ENCODE assay signal across 16 cellular contexts in genomic region chr22:19610518-19611253, GRCh38.
DNase-seq lines count a peak whose midpoint lies in the region; ATAC-seq and TF ChIP-seq lines count a peak whose summit lies in the region.
"Had no signal": no experiment of that assay in that cellular context is flagged by ENCODE, and none has a peak within 500 bp of the region (broad histone marks: within the 10 kb centered on the region; RNA-seq: fewer than 3 reads in every experiment).

No MANE protein-coding gene starts in this region.

- peak overlapping the region; percentile 55 for H3K27ac Mint-ChIP-seq in activated CD4-positive, alpha-beta T cell treated with anti-CD3 and anti-CD28 coated beads for 36 hours
- H3K27ac Mint-ChIP-seq in activated naive CD8-positive, alpha-beta T cell treated with anti-CD3 and anti-CD28 coated beads, Interleukin-2, amount 50 U/mL, for 24 hours, result peak overlapping the region; percentile 46

- H3K4me3 ChIP-seq in NT2/D1 (ENCODE audit: insufficient read length, low read depth), result no peak overlapping the region
- no peak overlapping the region for H3K4me3 ChIP-seq in WERI-Rb-1 (ENCODE audit: low read depth, low read length)
- no peak overlapping the region for H3K4me3 ChIP-seq in left ventricle myocardium inferior
- H3K4me3 ChIP-seq: vagina had no signal

- peak; percentile 75 for DNase-seq in activated CD4-positive, alpha-beta T cell treated with anti-CD3 and anti-CD28 coated beads for 36 hours
- no peak for DNase-seq in activated CD4-positive, alpha-beta T cell treated with anti-CD3 and anti-CD28 coated beads, Interleukin-2, amount 50 U/mL, for 1 hour
- DNase-seq in NT2/D1 (ENCODE audit: low read depth, low spot score) (no peak), WERI-Rb-1 (no peak), left ventricle myocardium inferior (no peak), GM19240 (ENCODE audit: insufficient read length, low spot score) (no peak)
- peak; percentile 63 for DNase-seq in activated naive CD8-positive, alpha-beta T cell treated with anti-CD3 and anti-CD28 coated beads, Interleukin-2, amount 50 U/mL, for 24 hours
- peak; percentile 15 to 62 for DNase-seq in stimulated activated CD8-positive, alpha-beta memory T cell treated with anti-CD3 and anti-CD28 coated beads, Interleukin-7, amount 100 ng/mL, for 48 hours (ENCODE audit: extremely low read depth in 1 of 2, low read depth in 1 of 2)
- DNase-seq: activated gamma-delta T cell treated with Interleukin-2 at 50 U/mL for 16 hours, cerebellar nuclear complex, erythroblast, KBM-7, NCI-H2081 treated with DMSO at 0.1 percent for 48 hours, T1000 had no signal

- intact Hi-C loops in activated CD4-positive, alpha-beta T cell treated with anti-CD3 and anti-CD28 coated beads for 36 hours (cut with DNase I, micrococcal nuclease), result loop anchor here in 1 of 2 experiments (2.0 kb wide), 1 partner anchor 34 kb away; no protein-coding TSS in a partner anchor
- intact Hi-C loops in left ventricle myocardium inferior (cut with micrococcal nuclease), result no loop called here

- H3K27me3 Mint-ChIP-seq in activated CD4-positive, alpha-beta T cell treated with anti-CD3 and anti-CD28 coated beads for 36 hours, result no peaks in the 10 kb centered on the region
- H3K27me3 Mint-ChIP-seq in activated naive CD8-positive, alpha-beta T cell treated with anti-CD3 and anti-CD28 coated beads, Interleukin-2, amount 50 U/mL, for 24 hours, result no peaks in the 10 kb centered on the region

- no peak overlapping the region for H3K4me3 Mint-ChIP-seq in activated CD4-positive, alpha-beta T cell treated with anti-CD3 and anti-CD28 coated beads for 36 hours
- H3K4me3 Mint-ChIP-seq in activated naive CD8-positive, alpha-beta T cell treated with anti-CD3 and anti-CD28 coated beads, Interleukin-2, amount 50 U/mL, for 24 hours, result no peak overlapping the region

- H3K9me3 ChIP-seq in NT2/D1 (ENCODE audit: insufficient read depth, low read length), result no peaks in the 10 kb centered on the region
- no peaks in the 10 kb centered on the region for H3K9me3 ChIP-seq in WERI-Rb-1 (ENCODE audit: severe bottlenecking)
- H3K9me3 ChIP-seq in left ventricle myocardium inferior (replicated peaks), result no peaks in the 10 kb centered on the region
- H3K9me3 ChIP-seq: neutrophil, vagina had no signal

- H3K4me1 ChIP-seq in NT2/D1 (ENCODE audit: insufficient read depth, insufficient read length) (peaks cover 11% of the 10 kb centered on the region), left ventricle myocardium inferior (peaks cover 14% of the 10 kb centered on the region)

- no peak overlapping the region for H3K27ac ChIP-seq in WERI-Rb-1
- no peak overlapping the region for H3K27ac ChIP-seq in left ventricle myocardium inferior (replicated peaks)
- H3K27ac ChIP-seq: neutrophil, vagina had no signal

- H3K9me3 Mint-ChIP-seq in activated CD4-positive, alpha-beta T cell treated with anti-CD3 and anti-CD28 coated beads for 36 hours (ENCODE audit: low read depth), result no peaks in the 10 kb centered on the region
- H3K9me3 Mint-ChIP-seq in activated naive CD8-positive, alpha-beta T cell treated with anti-CD3 and anti-CD28 coated beads, Interleukin-2, amount 50 U/mL, for 24 hours, result no peaks in the 10 kb centered on the region

- H3K9ac ChIP-seq in NT2/D1 (ENCODE audit: insufficient read length, low read depth), result peak overlapping the region; percentile 21

- CTCF ChIA-PET in activated CD4-positive, alpha-beta T cell treated with anti-CD3 and anti-CD28 coated beads for 36 hours (lab: Charles Lee), result no interaction called here

- POLR2A ChIA-PET in activated CD4-positive, alpha-beta T cell treated with anti-CD3 and anti-CD28 coated beads for 36 hours (lab: Charles Lee), result interaction anchor here (0.6 kb wide), 1 partner anchor 676 kb away, joined by 3 read pairs; no protein-coding TSS in a partner anchor

- H3K27me3 ChIP-seq in NT2/D1 (ENCODE audit: insufficient read depth, insufficient read length), result no peaks in the 10 kb centered on the region
- H3K27me3 ChIP-seq in WERI-Rb-1 (ENCODE audit: insufficient read depth, low read depth, severe bottlenecking), result no peaks in the 10 kb centered on the region
- peaks cover 48% of the 10 kb centered on the region for H3K27me3 ChIP-seq in left ventricle myocardium inferior (ENCODE audit: low read depth)
- H3K27me3 ChIP-seq: vagina had no signal

- peak; percentile 72 for ATAC-seq in activated CD4-positive, alpha-beta T cell treated with anti-CD3 and anti-CD28 coated beads for 36 hours
- ATAC-seq in activated naive CD8-positive, alpha-beta T cell treated with anti-CD3 and anti-CD28 coated beads, Interleukin-2, amount 50 U/mL, for 24 hours, result peak; percentile 79

- H3K36me3 ChIP-seq in NT2/D1 (ENCODE audit: insufficient read depth, insufficient read length, low read length) (no peaks in the 10 kb centered on the region), WERI-Rb-1 (no peaks in the 10 kb centered on the region), left ventricle myocardium inferior (no peaks in the 10 kb centered on the region)
- H3K36me3 ChIP-seq: neutrophil, vagina had no signal

- TF ChIP-seq CTCF in WERI-Rb-1 (IDR thresholded peaks at IDR 0.05; ENCODE audit: low read depth, low read length), result no peak
- no peak for TF ChIP-seq CTCF in left ventricle myocardium inferior (IDR thresholded peaks at IDR 0.05; ENCODE audit: borderline replicate concordance)

- peaks cover 52% of the 10 kb centered on the region for H3K4me1 Mint-ChIP-seq in activated CD4-positive, alpha-beta T cell treated with anti-CD3 and anti-CD28 coated beads for 36 hours
- H3K4me1 Mint-ChIP-seq in activated naive CD8-positive, alpha-beta T cell treated with anti-CD3 and anti-CD28 coated beads, Interleukin-2, amount 50 U/mL, for 24 hours, result peaks cover 60% of the 10 kb centered on the region

- no peaks in the 10 kb centered on the region for H3K36me3 Mint-ChIP-seq in activated CD4-positive, alpha-beta T cell treated with anti-CD3 and anti-CD28 coated beads for 36 hours (ENCODE audit: low read depth)
- H3K36me3 Mint-ChIP-seq in activated naive CD8-positive, alpha-beta T cell treated with anti-CD3 and anti-CD28 coated beads, Interleukin-2, amount 50 U/mL, for 24 hours (ENCODE audit: low read depth), result no peaks in the 10 kb centered on the region

Comparison
In these comparisons a context has a peak if more than half of its experiments do, and no peak if none do; other contexts are left out.
1. DNase-seq: peak in activated CD4-positive, alpha-beta T cell treated with anti-CD3 and anti-CD28 coated beads for 36 hours (single experiment), activated naive CD8-positive, alpha-beta T cell treated with anti-CD3 and anti-CD28 coated beads, Interleukin-2, amount 50 U/mL, for 24 hours (single experiment) and stimulated activated CD8-positive, alpha-beta memory T cell treated with anti-CD3 and anti-CD28 coated beads, Interleukin-7, amount 100 ng/mL, for 48 hours (2 of 2); none in activated CD4-positive, alpha-beta T cell treated with anti-CD3 and anti-CD28 coated beads, Interleukin-2, amount 50 U/mL, for 1 hour (single experiment), NT2/D1 (single experiment), WERI-Rb-1 (single experiment), left ventricle myocardium inferior (single experiment) and GM19240 (single experiment).